ENCODE assay signal across 8 cellular contexts in genomic region chr4:26088433-26088928, GRCh38.
A peak's percentile ranks its signal among the peaks of the same experiment; 100 is the strongest.
DNase-seq lines count a peak whose midpoint lies in the region; ATAC-seq and TF ChIP-seq lines count a peak whose summit lies in the region.

No MANE protein-coding gene starts in this region.

- intact Hi-C loops in esophagus squamous epithelium (cut with DNase I): loop anchor here (10.0 kb wide), 1 partner anchor 236 kb away; the partner anchor contains the start of gene RBPJ
- intact Hi-C loops in aorta (cut with DNase I): loop anchor here in 1 of 2 donors (10.0 kb wide), 2 partner anchors 104 to 326 kb away; no protein-coding TSS in a partner anchor

- 0 to 7% methylated on average over 4 of the region's 4 CpGs for WGBS in esophagus squamous epithelium, 2 donors
- 56 to 57% methylated on average over 4 of the region's 4 CpGs for WGBS in aorta, 2 donors

- TF ChIP-seq CTCF in esophagus squamous epithelium (IDR thresholded peaks at IDR 0.05): no peak

- H3K4me3 ChIP-seq in esophagus squamous epithelium: no peak overlapping the region
- H3K4me3 ChIP-seq in aorta (ENCODE audit: low read length in 2 of 2): no peak overlapping the region

- peak overlapping the region; percentile 22 to 71 (median 34) for H3K27ac ChIP-seq in esophagus squamous epithelium
- H3K27ac ChIP-seq in aorta (ENCODE audit: low read depth in 1 of 2, low read length in 2 of 2): no peak overlapping the region

- no peaks in the 10 kb centered on the region for H3K36me3 ChIP-seq in esophagus squamous epithelium
- H3K36me3 ChIP-seq in aorta (ENCODE audit: control insufficient read depth in 1 of 2, insufficient read depth in 2 of 2, low read length in 1 of 2): no peaks in the 10 kb centered on the region

- TF ChIP-seq POLR2A in esophagus squamous epithelium (IDR thresholded peaks at IDR 0.05): no peak

- H3K4me1 ChIP-seq in esophagus squamous epithelium (peaks cover 0 to 36% (median 32%) of the 10 kb centered on the region in 3 donors), aorta (ENCODE audit: control insufficient read depth in 1 of 2, insufficient read depth in 2 of 2, low read length in 2 of 2) (no peaks in the 10 kb centered on the region)

- ATAC-seq in activated CD4-positive, CD25-positive, alpha-beta regulatory T cell treated with anti-CD3 and anti-CD28 coated beads, Interleukin-2, amount 50 U/mL, for 24 hours: peak; percentile 76 to 80
- peak; percentile 71 for ATAC-seq in HG02763 (IDR thresholded peaks at IDR 0.05; ENCODE audit: unreplicated experiment)
- peak; percentile 51 for ATAC-seq in aorta (ENCODE audit: low FRiP score)

- no peak for DNase-seq in activated CD4-positive, CD25-positive, alpha-beta regulatory T cell treated with anti-CD3 and anti-CD28 coated beads, Interleukin-2, amount 50 U/mL, for 72 hours
- peak; percentile 42 for DNase-seq in OCI-M1 (lab: John Stamatoyannopoulos, UW)
- no peak for DNase-seq in esophagus squamous epithelium (lab: John Stamatoyannopoulos, UW)
- no peak for DNase-seq in aorta
- no peak for DNase-seq in NCI-H2227 treated with DMSO at 0.1 percent for 48 hours (lab: John Stamatoyannopoulos, UW)
- DNase-seq in NCI-H1105 treated with DMSO at 0.1 percent for 48 hours (lab: John Stamatoyannopoulos, UW): no peak

- H3K27me3 ChIP-seq in esophagus squamous epithelium: peaks cover 0 to 36% (median 0%) of the 10 kb centered on the region in 4 donors
- H3K27me3 ChIP-seq in aorta (ENCODE audit: control insufficient read depth in 1 of 2, insufficient read depth in 2 of 2, low read length in 1 of 2): no peaks in the 10 kb centered on the region

- peaks cover 0 to 13% (median 9%) of the 10 kb centered on the region in 3 donors for H3K9me3 ChIP-seq in esophagus squamous epithelium
- no peaks in the 10 kb centered on the region for H3K9me3 ChIP-seq in aorta (ENCODE audit: control insufficient read depth, low read length)

Comparison
In these comparisons a context has a peak if more than half of its experiments do, and no peak if none do; other contexts are left out.
1. H3K27ac ChIP-seq: peak in esophagus squamous epithelium (4 of 4); none in aorta (0 of 2).
2. Peak in every context shown above with its lines, with median percentiles within 50 percentile points of each other: ATAC-seq.